Comparison of ENCODE assay signal across 19 cellular contexts in the genomic region with DNA sequence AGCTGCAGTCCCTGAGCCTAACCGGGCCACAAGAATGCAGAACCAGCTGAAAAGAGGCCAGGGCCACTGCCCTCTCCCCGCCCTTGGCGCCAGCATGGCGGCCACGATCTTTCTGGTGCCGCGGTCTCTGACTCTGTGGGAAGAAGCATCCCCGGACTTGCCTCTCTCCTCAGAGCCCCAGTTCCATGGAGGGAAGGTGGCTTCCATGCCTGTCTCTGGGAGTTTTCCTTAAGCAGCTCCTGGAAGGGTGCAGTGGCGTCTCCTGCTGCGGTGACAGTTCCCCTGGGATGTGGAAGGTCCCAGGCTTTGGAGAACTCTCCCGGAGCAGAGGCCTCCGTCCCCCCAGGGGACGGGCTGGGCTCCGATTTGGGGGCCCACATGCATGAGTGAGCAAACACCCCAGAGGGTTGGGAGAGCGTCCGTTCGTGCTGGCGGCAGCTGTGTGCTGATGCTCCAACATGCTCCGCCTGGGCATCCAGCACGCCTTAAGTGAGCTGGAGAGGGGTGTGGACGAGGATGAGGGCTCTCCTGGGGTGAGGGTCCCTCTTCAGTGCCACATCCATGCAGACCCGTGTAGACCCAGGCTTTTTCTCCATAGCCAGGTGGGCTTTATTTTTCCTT.
"Had no signal": no experiment of that assay in that cellular context is flagged by ENCODE, and none has a peak within 500 bp of the region (broad histone marks: within the 10 kb centered on the region; RNA-seq: fewer than 3 reads in every experiment).

No MANE protein-coding gene starts in this region.

- ATAC-seq: esophagus mucosa; gastrocnemius medialis; naive thymus-derived CD8-positive, alpha-beta T cell had no signal

- H3K4me1 Mint-ChIP-seq: activated CD4-positive, alpha-beta memory T cell treated with anti-CD3 and anti-CD28 coated beads, Interleukin-2, amount 10 ng/mL, durations not matched to agents 7 days and 5 days; activated naive CD4-positive, alpha-beta T cell treated with anti-CD3 and anti-CD28 coated beads, Interleukin-2, amount 10 ng/mL, durations not matched to agents 7 days and 5 days had no signal

- H3K4me3 Mint-ChIP-seq: activated CD4-positive, alpha-beta memory T cell treated with anti-CD3 and anti-CD28 coated beads, Interleukin-2, amount 10 ng/mL, durations not matched to agents 7 days and 5 days; activated naive CD4-positive, alpha-beta T cell treated with anti-CD3 and anti-CD28 coated beads, Interleukin-2, amount 10 ng/mL, durations not matched to agents 7 days and 5 days; naive thymus-derived CD8-positive, alpha-beta T cell; stimulated activated naive CD8-positive, alpha-beta T cell treated with anti-CD3 and anti-CD28 coated beads, Interleukin-15, Interleukin-2, amounts not matched to agents 100 ng/mL and 50 ng/mL, for 24 hours had no signal

- H3K36me3 Mint-ChIP-seq: activated naive CD4-positive, alpha-beta T cell treated with anti-CD3 and anti-CD28 coated beads, Interleukin-2, amount 10 ng/mL, durations not matched to agents 7 days and 5 days; naive thymus-derived CD8-positive, alpha-beta T cell had no signal

- H3K9me3 ChIP-seq: adrenal gland, breast epithelium, gastrocnemius medialis, left ventricle myocardium inferior had no signal

- H3K27me3 ChIP-seq: adrenal gland had no signal

- H3K4me3 ChIP-seq: adrenal gland, breast epithelium, gastrocnemius medialis, left ventricle myocardium inferior, SK-N-MC had no signal

- DNase-seq: activated CD4-positive, alpha-beta memory T cell treated with anti-CD3 and anti-CD28 coated beads, Interleukin-2, amount 10 ng/mL, durations not matched to agents 7 days and 5 days; activated CD4-positive, alpha-beta T cell treated with anti-CD3 and anti-CD28 coated beads for 4 hours; activated effector memory CD4-positive, alpha-beta T cell treated with Interleukin-2 at 50 U/mL for 16 hours; activated naive CD4-positive, alpha-beta T cell treated with anti-CD3 and anti-CD28 coated beads, Interleukin-2, amount 10 ng/mL, durations not matched to agents 7 days and 5 days; cerebellar nuclear complex; effector CD4-positive, alpha-beta T cell; gastrocnemius medialis; kidney glomerular epithelial cell; left ventricle myocardium inferior; mesendoderm; naive thymus-derived CD8-positive, alpha-beta T cell; stimulated activated CD4-positive, alpha-beta T cell treated with anti-CD3 and anti-CD28 coated beads, Interleukin-15, amount 100 ng/mL, for 24 hours; stimulated activated CD4-positive, alpha-beta T cell treated with anti-CD3 and anti-CD28 coated beads, Interleukin-2, amount 100 ng/mL, for 48 hours; trophoblast cell had no signal

- H3K36me3 ChIP-seq: adrenal gland, breast epithelium, gastrocnemius medialis, left ventricle myocardium inferior had no signal

- H3K4me1 ChIP-seq: adrenal gland, breast epithelium, gastrocnemius medialis, left ventricle myocardium inferior had no signal

- H3K27ac Mint-ChIP-seq: activated CD4-positive, alpha-beta memory T cell treated with anti-CD3 and anti-CD28 coated beads, Interleukin-2, amount 10 ng/mL, durations not matched to agents 7 days and 5 days; activated naive CD4-positive, alpha-beta T cell treated with anti-CD3 and anti-CD28 coated beads, Interleukin-2, amount 10 ng/mL, durations not matched to agents 7 days and 5 days; stimulated activated naive CD8-positive, alpha-beta T cell treated with anti-CD3 and anti-CD28 coated beads, Interleukin-15, Interleukin-2, amounts not matched to agents 100 ng/mL and 50 ng/mL, for 24 hours had no signal

- H3K9me3 Mint-ChIP-seq: activated CD4-positive, alpha-beta memory T cell treated with anti-CD3 and anti-CD28 coated beads, Interleukin-2, amount 10 ng/mL, durations not matched to agents 7 days and 5 days; activated naive CD4-positive, alpha-beta T cell treated with anti-CD3 and anti-CD28 coated beads, Interleukin-2, amount 10 ng/mL, durations not matched to agents 7 days and 5 days; naive thymus-derived CD8-positive, alpha-beta T cell; stimulated activated naive CD8-positive, alpha-beta T cell treated with anti-CD3 and anti-CD28 coated beads, Interleukin-15, Interleukin-2, amounts not matched to agents 100 ng/mL and 50 ng/mL, for 24 hours had no signal

- H3K27ac ChIP-seq: adrenal gland, breast epithelium, gastrocnemius medialis, left ventricle myocardium inferior, SK-N-MC had no signal
